10 cellular contexts compared by ENCODE assay signal in the genomic region with DNA sequence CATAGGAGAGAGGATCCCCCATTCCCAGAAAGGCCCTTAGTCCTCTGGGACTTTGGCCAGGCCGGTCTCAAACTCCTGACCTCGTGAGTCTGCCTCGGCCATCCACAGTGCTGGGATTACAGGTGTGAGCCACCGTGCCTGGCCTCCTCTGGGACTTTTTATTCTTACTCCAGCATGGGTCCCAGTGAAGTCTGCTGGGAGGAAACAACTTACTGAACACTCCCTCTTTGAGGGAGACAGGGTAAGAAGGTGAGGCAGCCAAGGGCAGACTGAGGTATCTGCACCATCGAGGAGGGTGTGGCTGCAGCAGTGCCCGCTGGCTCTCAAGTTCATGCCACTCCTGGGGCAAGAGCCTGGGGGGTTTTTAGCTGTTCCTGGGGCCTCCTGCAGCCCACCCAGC. TPM values are rescaled to one million over a fixed set of nuclear protein-coding genes. Genes with fewer than 3 reads are reported as not detected.
DNase-seq lines count a peak whose midpoint lies in the region; ATAC-seq, FAIRE-seq and TF ChIP-seq lines count a peak whose summit lies in the region.
"Had no signal": no experiment of that assay in that cellular context is flagged by ENCODE, and none has a peak within 500 bp of the region (broad histone marks: within the 10 kb centered on the region; RNA-seq: fewer than 3 reads in every experiment).

No MANE protein-coding gene starts in this region.

- 24 to 58% (median 25%) methylated on average over 6 of the region's 6 CpGs for WGBS in small intestine, 3 donors

- H3K27me3 Mint-ChIP-seq in activated CD4-positive, alpha-beta T cell treated with anti-CD3 and anti-CD28 coated beads for 36 hours = no peaks in the 10 kb centered on the region

- no peak for FAIRE-seq in small intestine (lab: Jason Lieb, UNC)

- DNase-seq in activated CD4-positive, alpha-beta T cell treated with anti-CD3 and anti-CD28 coated beads for 36 hours = no peak
- no peak for DNase-seq in activated CD4-positive, alpha-beta T cell treated with anti-CD3 and anti-CD28 coated beads, Interleukin-2, amount 50 U/mL, for 48 hours
- DNase-seq in Panc1 (ENCODE audit: low read depth, low spot score) = no peak
- DNase-seq in epithelial cell of prostate (ENCODE audit: low read depth, low spot score) = no peak
- DNase-seq in small intestine = peak; percentile 84
- no peak for DNase-seq in HCEC 1CT
- DNase-seq in COLO829 (ENCODE audit: low spot score) = no peak
- DNase-seq: SIG-M5, thyroid gland had no signal

- no peaks in the 10 kb centered on the region for H3K9me3 Mint-ChIP-seq in activated CD4-positive, alpha-beta T cell treated with anti-CD3 and anti-CD28 coated beads for 36 hours (ENCODE audit: low read depth)

- peak overlapping the region in 1 of 2 experiments; percentile 98; a peak in 2 of 4 replicates for H3K4me3 ChIP-seq in Panc1 (ENCODE audit: low read depth in 2 of 2, low read length in 2 of 2)
- peak overlapping the region in 1 of 2 donors; percentile 94 for H3K4me3 ChIP-seq in small intestine (ENCODE audit: low read depth in 1 of 2, low read length in 2 of 2)

- no peak for ATAC-seq in activated CD4-positive, alpha-beta T cell treated with anti-CD3 and anti-CD28 coated beads for 36 hours
- ATAC-seq in Panc1 (no peak), HG02642 (IDR thresholded peaks at IDR 0.05; ENCODE audit: poor library complexity, unreplicated experiment) (no peak)

- H3K4me1 ChIP-seq in Panc1 (ENCODE audit: control insufficient read depth, insufficient read depth, low read length) (peaks cover 16% of the 10 kb centered on the region), small intestine (ENCODE audit: control insufficient read depth in 2 of 2, insufficient read depth in 1 of 2, low read depth in 1 of 2, low read length in 1 of 2) (no peaks in the 10 kb centered on the region)

- intact Hi-C loops in activated CD4-positive, alpha-beta T cell treated with anti-CD3 and anti-CD28 coated beads for 36 hours (cut with DNase I, micrococcal nuclease) = loop anchor here (2.0 to 10.0 kb wide), 5 partner anchors 45 to 1117 kb away; a partner anchor contains a TSS
- intact Hi-C loops in Panc1 (cut with micrococcal nuclease; ENCODE audit: unreplicated experiment) = loop anchor here (10.0 kb wide), 1 partner anchor 123 kb away; a partner anchor contains a TSS

- CTCF ChIA-PET in activated CD4-positive, alpha-beta T cell treated with anti-CD3 and anti-CD28 coated beads for 36 hours (lab: Charles Lee) = no interaction called here
- CTCF ChIA-PET in Panc1 (lab: Charles Lee) = no interaction called here

- POLR2A ChIA-PET in activated CD4-positive, alpha-beta T cell treated with anti-CD3 and anti-CD28 coated beads for 36 hours (lab: Charles Lee) = no interaction called here
- POLR2A ChIA-PET in Panc1 (lab: Charles Lee) = interaction anchor here (0.5 kb wide), 1 partner anchor 151 kb away, joined by 3 read pairs; no protein-coding TSS in a partner anchor

- H3K27ac Mint-ChIP-seq in activated CD4-positive, alpha-beta T cell treated with anti-CD3 and anti-CD28 coated beads for 36 hours = peak overlapping the region; percentile 98

- peaks cover 45% of the 10 kb centered on the region for H3K36me3 Mint-ChIP-seq in activated CD4-positive, alpha-beta T cell treated with anti-CD3 and anti-CD28 coated beads for 36 hours (ENCODE audit: low read depth)

- H3K27me3 ChIP-seq in Panc1 (ENCODE audit: control insufficient read depth, insufficient read depth, low read length) (no peaks in the 10 kb centered on the region), small intestine (ENCODE audit: control insufficient read depth in 2 of 2, insufficient read depth in 2 of 2, low read length in 2 of 2) (no peaks in the 10 kb centered on the region)
- H3K27me3 ChIP-seq: thyroid gland had no signal

- no TSS peak for BruUV-seq in Panc1 (replicated peaks; lab: Mats Ljungman, UMichigan)

- peaks cover 2% of the 10 kb centered on the region; the same call in 1 of the 2 replicates for H3K36me3 ChIP-seq in Panc1 (ENCODE audit: control insufficient read depth, insufficient read depth, low read length)
- H3K36me3 ChIP-seq in small intestine (ENCODE audit: control insufficient read depth in 2 of 2, insufficient read depth in 2 of 2, low read length in 2 of 2) = peaks cover 14 to 17% of the 10 kb centered on the region in 2 donors

- peaks cover 26% of the 10 kb centered on the region for H3K4me1 Mint-ChIP-seq in activated CD4-positive, alpha-beta T cell treated with anti-CD3 and anti-CD28 coated beads for 36 hours

- H3K4me3 Mint-ChIP-seq in activated CD4-positive, alpha-beta T cell treated with anti-CD3 and anti-CD28 coated beads for 36 hours = peak overlapping the region; percentile 95

- in situ Hi-C loops in Panc1 (cut with HindIII; ENCODE audit: low pct_unique_long_range_greater_than_20kb, low sequenced_read_pairs) = no loop called here

- H3K27ac ChIP-seq in Panc1 (ENCODE audit: low read length) (peak overlapping the region; percentile 66; the same call in 1 of the 2 replicates), epithelial cell of prostate (peak overlapping the region; percentile 89), small intestine (ENCODE audit: low read depth in 1 of 2, low read length in 1 of 2) (peak overlapping the region; percentile 95 to 99)

- TF ChIP-seq CTCF in Panc1 (IDR thresholded peaks at IDR 0.05) = no peak

- H3K9me3 ChIP-seq in Panc1 (ENCODE audit: control insufficient read depth, insufficient read depth, low read depth, low read length) (no peaks in the 10 kb centered on the region), small intestine (ENCODE audit: control insufficient read depth, low read depth) (no peaks in the 10 kb centered on the region)
- H3K9me3 ChIP-seq: thyroid gland had no signal

RNA-seq across cellular contexts. Expression of a gene that starts 2.4 kb away (rescaled TPM):
- 10 to 100 TPM; 37.0 to 43.3 TPM for total RNA-seq in activated CD4-positive, alpha-beta T cell treated with anti-CD3 and anti-CD28 coated beads for 36 hours
- 31.5 TPM for total RNA-seq in Panc1 (2021; ENCODE audit: unreplicated experiment)
- 36.3 TPM for polyA plus RNA-seq in Panc1 (2012; ENCODE audit: insufficient read length)
- 100 to 1,000 TPM in 1 of 3 donors, 10 to 100 TPM in 2; 75.6 to 100 (median 85.7) TPM for polyA plus RNA-seq in small intestine

RNA-seq across cellular contexts. Expression of a gene that starts 43.4 kb away (rescaled TPM):
- total RNA-seq in activated CD4-positive, alpha-beta T cell treated with anti-CD3 and anti-CD28 coated beads for 36 hours = 10 to 100 TPM; 42.6 to 42.9 TPM
- 65.8 TPM for total RNA-seq in Panc1 (2021; ENCODE audit: unreplicated experiment)
- 58.9 TPM for polyA plus RNA-seq in Panc1 (2012; ENCODE audit: insufficient read length)
- 10 to 100 TPM; 51.6 to 62.7 (median 55.5) TPM for polyA plus RNA-seq in small intestine
